Comparison of ENCODE assay signal across 6 cellular contexts in the genomic region with DNA sequence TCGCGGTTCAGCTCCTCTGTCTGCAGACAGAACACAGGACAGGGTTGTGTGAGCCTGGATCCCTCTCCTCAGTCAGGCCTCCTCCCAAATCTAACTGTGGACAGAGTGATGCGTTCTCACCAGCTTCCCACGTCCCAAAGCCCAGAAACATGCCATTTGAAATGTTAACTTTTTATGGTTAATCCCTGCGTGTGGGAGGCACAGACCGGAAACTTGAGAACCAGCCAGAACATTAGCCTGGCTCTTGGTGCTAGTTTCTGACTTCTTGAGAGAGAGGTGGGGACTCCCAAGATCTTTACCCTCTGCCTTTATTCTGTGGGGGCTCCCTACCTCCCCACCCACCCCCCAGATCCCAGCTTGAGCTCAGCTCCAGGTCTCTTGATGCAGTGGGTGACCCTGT.
A peak's percentile ranks its signal among the peaks of the same experiment; 100 is the strongest.
DNase-seq lines count a peak whose midpoint lies in the region; TF ChIP-seq lines count a peak whose summit lies in the region.
"Not testable (repeated sequence)": the region's sequence is repeated elsewhere in the genome, so short reads cannot be mapped to it uniquely, and the experiment has no call there.

No MANE protein-coding gene starts in this region.

- H3K9me3 ChIP-seq in A673 (ENCODE audit: low read depth, low read length, poor library complexity, severe bottlenecking); GM23248 (ENCODE audit: low read depth); adipocyte (ENCODE audit: control insufficient read depth, low read length); osteoblast (ENCODE audit: low read depth, low read length): not testable (repeated sequence)

- not testable (repeated sequence) for H3K9me2 ChIP-seq in GM23248 (ENCODE audit: insufficient read depth)

- DNase-seq in A673 (ENCODE audit: low spot score): peak; percentile 40
- peak; percentile 16 for DNase-seq in GM23248
- peak; percentile 7 for DNase-seq in adipocyte (ENCODE audit: low read depth)
- DNase-seq in ecto neural progenitor cell (ENCODE audit: low spot score): peak; percentile 42
- peak; percentile 59 for DNase-seq in left kidney (ENCODE audit: low read depth, low spot score)
- DNase-seq in osteoblast (ENCODE audit: insufficient read length, low spot score, missing footprints): peak; percentile 64

- H3K4me1 ChIP-seq in A673 (ENCODE audit: insufficient read depth, low read length, poor library complexity, severe bottlenecking); GM23248 (ENCODE audit: insufficient read depth); adipocyte (ENCODE audit: control insufficient read depth, insufficient read depth, low read length); osteoblast (ENCODE audit: insufficient read depth, low read length): not testable (repeated sequence)

- in situ Hi-C loops in GM23248 (cut with MboI): not testable (repeated sequence)

- not testable (repeated sequence) for H3K4me2 ChIP-seq in GM23248 (ENCODE audit: unreplicated experiment); osteoblast (ENCODE audit: insufficient read depth, low read length)

- H4K20me1 ChIP-seq in GM23248 (ENCODE audit: insufficient read depth); osteoblast (ENCODE audit: insufficient read depth, low read length): not testable (repeated sequence)

- not testable (repeated sequence) for H3K27ac ChIP-seq in A673 (ENCODE audit: low read depth, low read length, poor library complexity, severe bottlenecking); GM23248; osteoblast (ENCODE audit: low read depth, low read length)

- H3K79me2 ChIP-seq in GM23248 (ENCODE audit: insufficient read depth); osteoblast (ENCODE audit: insufficient read depth, low read length): not testable (repeated sequence)

- H2AFZ ChIP-seq in GM23248; osteoblast (ENCODE audit: low read length): not testable (repeated sequence)

- POLR2A ChIA-PET in A673 (lab: Charles Lee; ENCODE audit: low non-redundant PET): not testable (repeated sequence)

- H3K36me3 ChIP-seq in A673 (ENCODE audit: insufficient read depth, low read length, poor library complexity, severe bottlenecking); GM23248 (ENCODE audit: low read depth); adipocyte (ENCODE audit: control insufficient read depth, insufficient read depth, low read length, severe bottlenecking); osteoblast (ENCODE audit: insufficient read depth, low read length): not testable (repeated sequence)

- not testable (repeated sequence) for TF ChIP-seq CTCF in A673 (conservative IDR thresholded peaks at IDR 0.05; ENCODE audit: low read depth, low read length); osteoblast (IDR thresholded peaks at IDR 0.05; ENCODE audit: extremely low read depth, low read depth, low read length)

- WGBS in GM23248 (ENCODE audit: low coverage in 1 of 2, low lambda C conversion rate in 2 of 2, missing lambda C conversion rate in 2 of 2), 2 experiments: 19 to 37% methylated on average over 3 to 6 of the region's 6 CpGs

- H3F3A ChIP-seq in GM23248 (ENCODE audit: insufficient read depth): not testable (repeated sequence)

- intact Hi-C loops in A673 (cut with micrococcal nuclease; ENCODE audit: unreplicated experiment): not testable (repeated sequence)

- not testable (repeated sequence) for H3K4me3 ChIP-seq in A673 (ENCODE audit: low read depth, low read length, poor library complexity, severe bottlenecking); GM23248; adipocyte (ENCODE audit: low read length); osteoblast (ENCODE audit: insufficient read depth, low read length)

- not testable (repeated sequence) for BruUV-seq in A673 (replicated peaks; lab: Mats Ljungman, UMichigan)

- H3K27me3 ChIP-seq in A673 (replicated peaks; ENCODE audit: insufficient read depth, low read depth, low read length, poor library complexity); GM23248 (replicated peaks; ENCODE audit: insufficient read depth); adipocyte (replicated peaks; ENCODE audit: control insufficient read depth, insufficient read depth, low read length); osteoblast (ENCODE audit: insufficient read depth, low read length): not testable (repeated sequence)

- not testable (repeated sequence) for H3K9ac ChIP-seq in GM23248; adipocyte (ENCODE audit: low read length)

- CTCF ChIA-PET in A673 (lab: Charles Lee): not testable (repeated sequence)

Comparison
In these comparisons a context has a peak if more than half of its experiments do, and no peak if none do; other contexts are left out.
1. DNase-seq: peak in every context shown above with its lines; median percentile 64 in osteoblast; 59 in left kidney; 42 in ecto neural progenitor cell; 40 in A673; 16 in GM23248; 7 in adipocyte.